Comparison of ENCODE assay signal across 8 cellular contexts in the genomic region with DNA sequence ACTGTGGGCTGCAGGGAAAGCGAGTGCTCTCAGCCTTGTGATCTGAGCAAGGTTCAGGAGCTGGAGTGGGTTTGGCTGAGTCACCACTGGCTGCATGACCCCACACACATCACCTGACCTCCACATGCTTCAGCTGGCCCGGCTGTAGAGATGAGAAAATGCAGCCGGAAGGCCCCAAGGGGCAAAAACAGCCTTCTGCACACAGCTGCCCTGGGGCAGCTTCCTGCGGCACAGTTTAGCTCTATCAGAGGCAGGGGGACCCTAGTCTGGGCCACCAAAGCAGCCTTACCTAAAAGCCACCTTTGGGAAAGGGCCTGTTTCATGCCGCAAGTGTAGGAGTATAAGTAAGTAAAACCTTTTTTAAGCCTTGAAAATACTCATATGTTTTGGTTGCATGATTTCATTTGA.
DNase-seq lines count a peak whose midpoint lies in the region; ATAC-seq and TF ChIP-seq lines count a peak whose summit lies in the region.

No MANE protein-coding gene starts in this region.

- ATAC-seq in HG03060 (IDR thresholded peaks at IDR 0.05; ENCODE audit: low read depth, unreplicated experiment) = peak; percentile 84

- no peak overlapping the region for H3K4me3 ChIP-seq in coronary artery

- no peak overlapping the region for H3K27ac ChIP-seq in coronary artery

- DNase-seq in stimulated activated CD4-positive, alpha-beta T cell treated with anti-CD3 and anti-CD28 coated beads, Interleukin-15, amount 100 ng/mL, for 24 hours = peak; percentile 9
- no peak for DNase-seq in stimulated activated CD4-positive, alpha-beta T cell treated with anti-CD3 and anti-CD28 coated beads, Interleukin-4, amount 100 ng/mL, for 1 hour
- DNase-seq in T1000 (lab: John Stamatoyannopoulos, UW) (peak; percentile 61), iPS-NIHi7 (ENCODE audit: extremely low spot score) (peak; percentile 20), UCSD-AML1 (lab: John Stamatoyannopoulos, UW; ENCODE audit: unreplicated experiment) (no peak), coronary artery (ENCODE audit: low spot score) (no peak)
- DNase-seq in stimulated activated CD4-positive, alpha-beta T cell treated with anti-CD3 and anti-CD28 coated beads, Interleukin-1b, Interleukin-23, amount 100 ng/mL, for 48 hours = no peak

- no peak for TF ChIP-seq CTCF in coronary artery (IDR thresholded peaks at IDR 0.05)

Comparison
In these comparisons a context has a peak if more than half of its experiments do, and no peak if none do; other contexts are left out.
1. DNase-seq: peak in stimulated activated CD4-positive, alpha-beta T cell treated with anti-CD3 and anti-CD28 coated beads, Interleukin-15, amount 100 ng/mL, for 24 hours (single experiment), T1000 (single experiment) and iPS-NIHi7 (single experiment); none in stimulated activated CD4-positive, alpha-beta T cell treated with anti-CD3 and anti-CD28 coated beads, Interleukin-4, amount 100 ng/mL, for 1 hour (single experiment), UCSD-AML1 (single experiment), coronary artery (single experiment) and stimulated activated CD4-positive, alpha-beta T cell treated with anti-CD3 and anti-CD28 coated beads, Interleukin-1b, Interleukin-23, amount 100 ng/mL, for 48 hours (single experiment).